38 cellular contexts compared by ENCODE assay signal in genomic region chr5:137632716-137633115, GRCh38.
"Had no signal": no experiment of that assay in that cellular context is flagged by ENCODE, and none has a peak within 500 bp of the region (broad histone marks: within the 10 kb centered on the region; RNA-seq: fewer than 3 reads in every experiment).

No MANE protein-coding gene starts in this region.

- H3K27me3 Mint-ChIP-seq: activated naive CD4-positive, alpha-beta T cell treated with anti-CD3 and anti-CD28 coated beads, Interleukin-2, amount 50 U/mL, for 24 hours; activated naive CD8-positive, alpha-beta T cell treated with anti-CD3 and anti-CD28 coated beads, Interleukin-2, amount 10 ng/mL, durations not matched to agents 7 days and 5 days; activated T-cell treated with anti-CD3 and anti-CD28 coated beads, Interleukin-2, amount 50 U/mL, for 24 hours; brain; T-cell had no signal

- H3K4me3 ChIP-seq: adrenal gland, PC-9 had no signal

- DNase-seq: activated CD4-positive, alpha-beta T cell treated with anti-CD3 and anti-CD28 coated beads for 1 hour; activated CD4-positive, alpha-beta T cell treated with anti-CD3 and anti-CD28 coated beads for 48 hours; activated CD4-positive, alpha-beta T cell treated with anti-CD3 and anti-CD28 coated beads, Interleukin-2, amount 50 U/mL, for 48 hours; activated CD4-positive, CD25-positive, alpha-beta regulatory T cell; activated CD8-positive, alpha-beta T cell treated with anti-CD3 and anti-CD28 coated beads, Interleukin-2, amount 10 ng/mL, durations not matched to agents 7 days and 5 days; activated gamma-delta T cell; activated naive CD4-positive, alpha-beta T cell treated with Interleukin-2 at 50 U/mL for 16 hours; activated naive CD8-positive, alpha-beta T cell treated with anti-CD3 and anti-CD28 coated beads, Interleukin-2, amount 10 ng/mL, durations not matched to agents 7 days and 5 days; activated T-cell treated with anti-CD3 and anti-CD28 coated beads, Interleukin-2, amount 50 U/mL, for 24 hours; adrenal gland; anterior cingulate cortex; central memory CD4-positive, alpha-beta T cell; Kasumi-1; KG1; MM.1S; MV-4-11; NCI-H1092; NCI-H1417; NCI-H146; NCI-H187; NCI-H2029 treated with DMSO at 0.1 percent for 48 hours; NCI-H2107; NCI-H2171; NCI-H510A; NCI-H526; NCI-H748 treated with DMSO at 0.1 percent for 48 hours; PC-9; SIG-M5; T-cell; T-helper 2 cell; T-helper 9 cell; WERI-Rb-1 had no signal

- H2AFZ ChIP-seq: PC-9 had no signal

- H3K27ac ChIP-seq: adrenal gland, PC-9, RWPE1, WERI-Rb-1 had no signal

- H3K36me3 ChIP-seq: adrenal gland, WERI-Rb-1 had no signal

- H3K27me3 ChIP-seq: adrenal gland had no signal

- H3K4me2 ChIP-seq: PC-9 had no signal

- H3K27ac Mint-ChIP-seq: activated CD8-positive, alpha-beta T cell treated with anti-CD3 and anti-CD28 coated beads, Interleukin-2, amount 10 ng/mL, durations not matched to agents 7 days and 5 days; activated naive CD4-positive, alpha-beta T cell treated with anti-CD3 and anti-CD28 coated beads, Interleukin-2, amount 50 U/mL, for 24 hours; activated naive CD8-positive, alpha-beta T cell treated with anti-CD3 and anti-CD28 coated beads, Interleukin-2, amount 10 ng/mL, durations not matched to agents 7 days and 5 days; activated T-cell treated with anti-CD3 and anti-CD28 coated beads, Interleukin-2, amount 50 U/mL, for 24 hours; activated T-helper 2 cell treated with anti-CD3 and anti-CD28 coated beads, Interferon-gamma antibody, Interleukin-2, Interleukin-4, amounts not matched to agents 10 μg/mL and 5 μg/mL and 100 μg/mL, durations not matched to agents 14 hours and 24 hours and 36 hours; brain; T-cell had no signal

- ATAC-seq: activated CD8-positive, alpha-beta T cell treated with anti-CD3 and anti-CD28 coated beads, Interleukin-2, amount 10 ng/mL, durations not matched to agents 7 days and 5 days; Right ventricle myocardium inferior; SK-N-SH treated with all-trans-retinoic acid at 6 μM for 48 hours; T-cell had no signal

- H3K4me1 Mint-ChIP-seq: activated naive CD4-positive, alpha-beta T cell treated with anti-CD3 and anti-CD28 coated beads, Interleukin-2, amount 50 U/mL, for 24 hours had no signal

- H3K9me3 Mint-ChIP-seq: activated naive CD4-positive, alpha-beta T cell treated with anti-CD3 and anti-CD28 coated beads, Interleukin-2, amount 50 U/mL, for 24 hours; activated naive CD8-positive, alpha-beta T cell treated with anti-CD3 and anti-CD28 coated beads, Interleukin-2, amount 10 ng/mL, durations not matched to agents 7 days and 5 days; activated T-cell treated with anti-CD3 and anti-CD28 coated beads, Interleukin-2, amount 50 U/mL, for 24 hours; activated T-helper 2 cell treated with anti-CD3 and anti-CD28 coated beads, Interferon-gamma antibody, Interleukin-2, Interleukin-4, amounts not matched to agents 10 μg/mL and 5 μg/mL and 100 μg/mL, durations not matched to agents 14 hours and 24 hours and 36 hours; T-cell had no signal

- H3K4me3 Mint-ChIP-seq: activated CD8-positive, alpha-beta T cell treated with anti-CD3 and anti-CD28 coated beads, Interleukin-2, amount 10 ng/mL, durations not matched to agents 7 days and 5 days; activated naive CD4-positive, alpha-beta T cell treated with anti-CD3 and anti-CD28 coated beads, Interleukin-2, amount 50 U/mL, for 24 hours; activated naive CD8-positive, alpha-beta T cell treated with anti-CD3 and anti-CD28 coated beads, Interleukin-2, amount 10 ng/mL, durations not matched to agents 7 days and 5 days; activated T-cell treated with anti-CD3 and anti-CD28 coated beads, Interleukin-2, amount 50 U/mL, for 24 hours; brain; T-cell had no signal

- H3K9me3 ChIP-seq: adrenal gland had no signal

- H3K36me3 Mint-ChIP-seq: activated naive CD8-positive, alpha-beta T cell treated with anti-CD3 and anti-CD28 coated beads, Interleukin-2, amount 10 ng/mL, durations not matched to agents 7 days and 5 days had no signal
